In the genomic region with DNA sequence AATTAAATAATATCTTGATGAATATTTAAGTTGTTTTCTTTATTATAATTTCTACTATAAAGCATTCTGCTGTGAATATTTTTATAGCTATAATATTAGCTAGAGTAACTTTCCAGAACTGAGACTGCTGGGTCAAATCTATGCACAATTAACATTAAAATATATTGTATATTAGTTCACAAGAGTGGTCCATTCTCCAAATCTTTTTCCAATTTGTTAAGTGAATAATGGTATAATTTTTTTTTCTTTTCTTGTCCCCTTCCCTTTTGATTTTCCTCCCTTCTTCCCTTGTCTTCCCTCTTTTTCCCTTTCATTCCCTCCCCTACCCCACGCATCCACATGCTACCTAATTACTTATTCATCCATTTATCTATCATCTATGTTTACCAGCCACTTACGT, we compare ENCODE assay signal across 27 cellular contexts.
"Had no signal": no experiment of that assay in that cellular context is flagged by ENCODE, and none has a peak within 500 bp of the region (broad histone marks: within the 10 kb centered on the region; RNA-seq: fewer than 3 reads in every experiment).

No MANE protein-coding gene starts in this region.

- DNase-seq: colonic mucosa; cortex of kidney; dermis blood vessel endothelial cell; dorsolateral prefrontal cortex; effector CD4-positive, alpha-beta T cell; effector CD8-positive, alpha-beta T cell; effector memory CD4-positive, alpha-beta T cell; effector memory CD8-positive, alpha-beta T cell; endodermal cell; erythroblast; esophagus squamous epithelium; foreskin fibroblast; foreskin keratinocyte; foreskin melanocyte; gastrocnemius medialis; glutamatergic neuron; head of caudate nucleus; heart left ventricle; heart right ventricle had no signal

- H3K36me3 ChIP-seq: colonic mucosa, esophagus muscularis mucosa, esophagus squamous epithelium, gastrocnemius medialis, gastroesophageal sphincter, heart left ventricle, heart right ventricle had no signal

- ATAC-seq: effector memory CD8-positive, alpha-beta T cell; esophagus mucosa; foreskin keratinocyte; gastrocnemius medialis; gastroesophageal sphincter; heart left ventricle; heart right ventricle had no signal

- H3K9me3 ChIP-seq: colonic mucosa, esophagus muscularis mucosa, esophagus squamous epithelium, gastrocnemius medialis, gastroesophageal sphincter, heart left ventricle, heart right ventricle had no signal

- FAIRE-seq: colon, endothelial cell of umbilical vein had no signal

- H3K4me3 ChIP-seq: colonic mucosa, coronary artery, dorsolateral prefrontal cortex, esophagus muscularis mucosa, esophagus squamous epithelium, gastrocnemius medialis, gastroesophageal sphincter, heart left ventricle, heart right ventricle had no signal

- H3K4me3 Mint-ChIP-seq: dendritic cell treated with granulocyte-macrophage colony-stimulating factor and Interleukin-4, amounts not matched to agents 40 ng/mL and 50 ng/mL, for 4 days; effector memory CD8-positive, alpha-beta T cell; endodermal cell had no signal

- H3K27ac ChIP-seq: colonic mucosa, coronary artery, dorsolateral prefrontal cortex, epithelial cell of prostate, esophagus muscularis mucosa, esophagus squamous epithelium, foreskin keratinocyte, gastrocnemius medialis, gastroesophageal sphincter, heart left ventricle, heart right ventricle had no signal

- H3K27me3 Mint-ChIP-seq: dendritic cell treated with granulocyte-macrophage colony-stimulating factor and Interleukin-4, amounts not matched to agents 40 ng/mL and 50 ng/mL, for 4 days; effector memory CD8-positive, alpha-beta T cell had no signal

- H3K4me1 ChIP-seq: colonic mucosa, esophagus squamous epithelium, foreskin keratinocyte, gastrocnemius medialis, gastroesophageal sphincter, heart left ventricle, heart right ventricle had no signal

- H3K27me3 ChIP-seq: colonic mucosa, dorsolateral prefrontal cortex, esophagus muscularis mucosa, esophagus squamous epithelium, foreskin keratinocyte, gastrocnemius medialis, gastroesophageal sphincter, heart left ventricle, heart right ventricle had no signal

- H3K9me3 Mint-ChIP-seq: dendritic cell treated with granulocyte-macrophage colony-stimulating factor and Interleukin-4, amounts not matched to agents 40 ng/mL and 50 ng/mL, for 4 days; endodermal cell had no signal

- H3K27ac Mint-ChIP-seq: dendritic cell treated with granulocyte-macrophage colony-stimulating factor and Interleukin-4, amounts not matched to agents 40 ng/mL and 50 ng/mL, for 4 days; effector memory CD8-positive, alpha-beta T cell; endodermal cell had no signal
